Comparison of ENCODE assay signal across 13 cellular contexts in the genomic region with DNA sequence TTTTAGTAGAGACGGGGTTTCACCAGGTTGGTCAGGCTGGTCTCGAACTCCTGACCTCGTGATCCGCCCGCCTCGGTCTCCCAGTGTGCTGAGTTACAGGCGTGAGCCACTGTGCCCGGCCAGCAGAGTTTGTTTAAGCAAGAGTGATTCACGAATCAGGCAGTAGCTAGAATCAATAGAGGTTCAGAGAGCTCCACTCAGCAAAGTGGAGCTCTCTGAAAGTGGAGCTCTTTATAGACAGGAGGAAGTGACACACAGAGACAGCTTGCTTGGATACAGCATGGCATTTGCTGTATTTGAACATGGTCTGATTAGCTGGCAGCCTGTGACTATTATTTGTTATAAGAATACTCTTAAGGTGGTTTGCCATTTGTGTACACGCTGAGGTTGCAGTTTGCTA. TPM values are rescaled to one million over a fixed set of nuclear protein-coding genes. Genes with fewer than 3 reads are reported as not detected.
DNase-seq lines count a peak whose midpoint lies in the region; ATAC-seq and FAIRE-seq lines count a peak whose summit lies in the region.
"Had no signal": no experiment of that assay in that cellular context is flagged by ENCODE, and none has a peak within 500 bp of the region (broad histone marks: within the 10 kb centered on the region; RNA-seq: fewer than 3 reads in every experiment).

No MANE protein-coding gene starts in this region.

- FAIRE-seq in RCC 7860 (lab: Jason Lieb, UNC): no peak
- FAIRE-seq: colon had no signal

- H3K27me3 Mint-ChIP-seq in activated naive CD4-positive, alpha-beta T cell treated with anti-CD3 and anti-CD28 coated beads, Interleukin-2, amount 10 ng/mL, durations not matched to agents 7 days and 5 days: peaks cover 48% of the 10 kb centered on the region

- H3K4me3 Mint-ChIP-seq in activated naive CD4-positive, alpha-beta T cell treated with anti-CD3 and anti-CD28 coated beads, Interleukin-2, amount 10 ng/mL, durations not matched to agents 7 days and 5 days: no peak overlapping the region

- no peaks in the 10 kb centered on the region for H3K4me1 Mint-ChIP-seq in activated naive CD4-positive, alpha-beta T cell treated with anti-CD3 and anti-CD28 coated beads, Interleukin-2, amount 10 ng/mL, durations not matched to agents 7 days and 5 days

- H3K36me3 Mint-ChIP-seq in activated naive CD4-positive, alpha-beta T cell treated with anti-CD3 and anti-CD28 coated beads, Interleukin-2, amount 10 ng/mL, durations not matched to agents 7 days and 5 days: no peaks in the 10 kb centered on the region

- peaks cover 3% of the 10 kb centered on the region for H3K9me3 Mint-ChIP-seq in activated naive CD4-positive, alpha-beta T cell treated with anti-CD3 and anti-CD28 coated beads, Interleukin-2, amount 10 ng/mL, durations not matched to agents 7 days and 5 days

- H3K27ac Mint-ChIP-seq in activated naive CD4-positive, alpha-beta T cell treated with anti-CD3 and anti-CD28 coated beads, Interleukin-2, amount 10 ng/mL, durations not matched to agents 7 days and 5 days: no peak overlapping the region

- peak; percentile 30 for DNase-seq in NCI-H1436 (lab: John Stamatoyannopoulos, UW)
- DNase-seq in NCI-H1436 treated with DMSO at 0.1 percent for 48 hours (lab: John Stamatoyannopoulos, UW): no peak
- peak; percentile 20 for DNase-seq in RCC 7860 (ENCODE audit: low spot score)
- peak; percentile 22 for DNase-seq in renal cortical epithelial cell (ENCODE audit: low read depth)
- no peak for DNase-seq in activated naive CD4-positive, alpha-beta T cell treated with anti-CD3 and anti-CD28 coated beads, Interleukin-2, amount 10 ng/mL, durations not matched to agents 7 days and 5 days
- DNase-seq in OCI-M2 (lab: John Stamatoyannopoulos, UW; ENCODE audit: unreplicated experiment): no peak
- DNase-seq in NCI-H526 (lab: John Stamatoyannopoulos, UW): no peak
- DNase-seq: NCI-H2081, T1000 had no signal

- peak; percentile 35 for ATAC-seq in esophagus mucosa
- ATAC-seq: HCT116 had no signal

- CTCF ChIA-PET in activated naive CD4-positive, alpha-beta T cell treated with anti-CD3 and anti-CD28 coated beads, Interleukin-2, amount 10 ng/mL, durations not matched to agents 7 days and 5 days (lab: Charles Lee): no interaction called here

RNA-seq across cellular contexts. Expression of gene CD34, which starts 27.1 kb away (rescaled TPM):
- 4.3 TPM for total RNA-seq in esophagus mucosa
- 0.35 TPM in 2 replicates for total RNA-seq in renal cortical epithelial cell
- total RNA-seq: A673 had no signal

Comparison
In these comparisons a context has a peak if more than half of its experiments do, and no peak if none do; other contexts are left out.
1. DNase-seq: peak in NCI-H1436 (single experiment), RCC 7860 (single experiment) and renal cortical epithelial cell (single experiment); none in NCI-H1436 treated with DMSO at 0.1 percent for 48 hours (single experiment), activated naive CD4-positive, alpha-beta T cell treated with anti-CD3 and anti-CD28 coated beads, Interleukin-2, amount 10 ng/mL, durations not matched to agents 7 days and 5 days (single experiment), OCI-M2 (single experiment) and NCI-H526 (0 of 2).